ENCODE assay signal across 24 cellular contexts in the genomic region with DNA sequence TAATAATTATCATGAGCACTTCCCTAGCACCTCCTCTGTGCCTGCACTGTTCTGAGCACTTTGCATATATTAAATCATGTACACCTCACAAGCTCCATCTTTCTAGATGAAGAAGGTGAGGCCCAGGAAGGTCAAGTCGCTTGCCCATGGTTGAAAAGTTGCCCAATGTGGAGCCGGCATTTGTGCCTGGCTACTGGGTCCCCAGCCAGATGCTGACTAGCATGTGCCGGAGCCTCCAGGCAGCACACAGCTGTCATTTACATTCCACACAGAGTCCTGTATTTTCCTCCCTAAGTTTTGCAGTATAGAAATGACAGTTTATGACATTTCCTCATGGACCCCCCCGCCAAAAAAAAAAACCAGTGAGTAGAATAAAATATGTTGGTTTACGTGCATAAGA.
DNase-seq lines count a peak whose midpoint lies in the region; ATAC-seq and TF ChIP-seq lines count a peak whose summit lies in the region.
"Had no signal": no experiment of that assay in that cellular context is flagged by ENCODE, and none has a peak within 500 bp of the region (broad histone marks: within the 10 kb centered on the region; RNA-seq: fewer than 3 reads in every experiment).

No MANE protein-coding gene starts in this region.

- ATAC-seq in gastrocnemius medialis (peak in 1 of 2 donors; percentile 51), HG03135 (IDR thresholded peaks at IDR 0.05; ENCODE audit: unreplicated experiment) (no peak)
- ATAC-seq: HepG2, K562 had no signal

- intact Hi-C loops in gastrocnemius medialis (cut with DNase I; ENCODE audit: low total_unique reads) = no loop called here

- no peak overlapping the region for H3K23ac ChIP-seq in mesenchymal stem cell (ENCODE audit: low read length in 2 of 2)

- in situ Hi-C loops in gastrocnemius medialis (cut with MboI; ENCODE audit: low sequenced_read_pairs in 4 of 4) = no loop called here

- H3K9me2 ChIP-seq in MM.1S (replicated peaks; ENCODE audit: insufficient read depth, low read length) = no peaks in the 10 kb centered on the region

- no peaks in the 10 kb centered on the region for H3K79me2 ChIP-seq in MM.1S (ENCODE audit: low read length)

- H4K20me1 ChIP-seq in MM.1S (ENCODE audit: insufficient read depth, low read length) = no peaks in the 10 kb centered on the region

- peaks cover 67 to 89% of the 10 kb centered on the region in 2 experiments for H3K36me3 ChIP-seq in mesenchymal stem cell (ENCODE audit: control insufficient read depth in 1 of 2, insufficient read depth in 2 of 2, low read depth in 1 of 2, low read length in 2 of 2)
- peaks cover 0 to 33% of the 10 kb centered on the region in 2 donors for H3K36me3 ChIP-seq in gastrocnemius medialis
- H3K36me3 ChIP-seq in MM.1S (replicated peaks; ENCODE audit: insufficient read depth, low read length) = no peaks in the 10 kb centered on the region

- no peak overlapping the region for H2BK15ac ChIP-seq in mesenchymal stem cell (ENCODE audit: low read depth, poor library complexity, severe bottlenecking)

- peak overlapping the region; percentile 99 for H3K27ac ChIP-seq in VCaP
- no peak overlapping the region for H3K27ac ChIP-seq in mesenchymal stem cell (ENCODE audit: low read length, poor library complexity, severe bottlenecking)
- peak overlapping the region; percentile 67 to 94 (median 82) for H3K27ac ChIP-seq in gastrocnemius medialis
- H3K27ac ChIP-seq in MM.1S (ENCODE audit: low read length) = no peak overlapping the region
- H3K27ac ChIP-seq: HL-60, SJSA1 had no signal

- peak overlapping the region in 1 of 2 experiments; percentile 31 for H2BK12ac ChIP-seq in mesenchymal stem cell (ENCODE audit: low read length in 2 of 2)

- H3K9me3 ChIP-seq in mesenchymal stem cell (ENCODE audit: control insufficient read depth, low read length) = no peaks in the 10 kb centered on the region
- H3K9me3 ChIP-seq in gastrocnemius medialis = no peaks in the 10 kb centered on the region
- H3K9me3 ChIP-seq in MM.1S (replicated peaks; ENCODE audit: insufficient read depth, low read length) = no peaks in the 10 kb centered on the region
- H3K9me3 ChIP-seq: SJSA1 had no signal

- H3K4me2 ChIP-seq in mesenchymal stem cell (ENCODE audit: low read length, poor library complexity, severe bottlenecking) (no peak overlapping the region), MM.1S (ENCODE audit: low read depth, low read length) (no peak overlapping the region)

- H2BK5ac ChIP-seq in mesenchymal stem cell (ENCODE audit: low read depth, low read length, poor library complexity, severe bottlenecking) = no peak overlapping the region

- H2BK120ac ChIP-seq in mesenchymal stem cell (ENCODE audit: low read depth, low read length) = peak overlapping the region; percentile 35

- H3K14ac ChIP-seq in mesenchymal stem cell (ENCODE audit: low read length in 2 of 2) = no peak overlapping the region

- H3K27me3 ChIP-seq in mesenchymal stem cell (ENCODE audit: control insufficient read depth in 1 of 2, insufficient read depth in 1 of 2, low read length in 2 of 2) (no peaks in the 10 kb centered on the region), gastrocnemius medialis (no peaks in the 10 kb centered on the region), MM.1S (replicated peaks; ENCODE audit: insufficient read depth, low read length) (no peaks in the 10 kb centered on the region)
- H3K27me3 ChIP-seq: SJSA1 had no signal

- TF ChIP-seq CTCF in VCaP (conservative IDR thresholded peaks at IDR 0.05) (no peak), gastrocnemius medialis (IDR thresholded peaks at IDR 0.05 in 4 of 5, conservative IDR thresholded peaks at IDR 0.05 in 1 of 5) (no peak), MM.1S (IDR thresholded peaks at IDR 0.05; ENCODE audit: low read length) (no peak)

- no peaks in the 10 kb centered on the region for H3F3A ChIP-seq in MM.1S (ENCODE audit: insufficient read depth, low read length)

- H3K18ac ChIP-seq in mesenchymal stem cell (ENCODE audit: low read depth in 1 of 2, low read length in 2 of 2) = no peak overlapping the region

- H4K8ac ChIP-seq in mesenchymal stem cell (ENCODE audit: low read length) = no peak overlapping the region

- 98% methylated on average over 3 of the region's 5 CpGs for WGBS in mesenchymal stem cell

- peaks cover 46% of the 10 kb centered on the region for H3K79me1 ChIP-seq in mesenchymal stem cell (replicated peaks; ENCODE audit: low read length, poor library complexity, severe bottlenecking)

- H4K91ac ChIP-seq in mesenchymal stem cell (ENCODE audit: low read length) = no peak overlapping the region

- TF ChIP-seq POLR2A in gastrocnemius medialis (IDR thresholded peaks at IDR 0.05) = no peak

- H3K9ac ChIP-seq in mesenchymal stem cell (ENCODE audit: low read length) (no peak overlapping the region), MM.1S (ENCODE audit: low read length) (no peak overlapping the region)

- no peak overlapping the region for H3K4ac ChIP-seq in mesenchymal stem cell (ENCODE audit: low read depth in 1 of 2, low read length in 2 of 2)

- peaks cover 25% of the 10 kb centered on the region for H3K4me1 ChIP-seq in mesenchymal stem cell (ENCODE audit: control insufficient read depth, insufficient read depth, low read depth, low read length)
- peaks cover 48 to 65% of the 10 kb centered on the region in 2 donors for H3K4me1 ChIP-seq in gastrocnemius medialis
- no peaks in the 10 kb centered on the region for H3K4me1 ChIP-seq in MM.1S (ENCODE audit: low read length)

- DNase-seq in activated effector memory CD4-positive, alpha-beta T cell treated with anti-CD3 and anti-CD28 coated beads, Interleukin-2, amount 50 U/mL, for 16 hours = peak; percentile 28
- no peak for DNase-seq in activated effector memory CD4-positive, alpha-beta T cell treated with Interleukin-2 at 50 U/mL for 16 hours
- no peak for DNase-seq in mesenchymal stem cell
- DNase-seq in gastrocnemius medialis = peak in 1 of 2 donors; percentile 71
- DNase-seq in COLO829 (ENCODE audit: low spot score) = no peak
- DNase-seq in MM.1S = no peak
- DNase-seq: 8988T; AML-193; C1 segment of cervical spinal cord; CD8-positive, alpha-beta memory T cell; DMS79; H7; NCI-H1092; NCI-H1436; NCI-H187 treated with DMSO at 0.1 percent for 48 hours; NCI-H2107; NCI-H446 treated with DMSO at 0.1 percent for 48 hours; NCI-H526 treated with DMSO at 0.1 percent for 48 hours had no signal

- H3K4me3 ChIP-seq in mesenchymal stem cell (ENCODE audit: insufficient read depth in 1 of 2, low read depth in 1 of 2, low read length in 2 of 2) (no peak overlapping the region), gastrocnemius medialis (no peak overlapping the region), MM.1S (ENCODE audit: low read length) (no peak overlapping the region)
- H3K4me3 ChIP-seq: K562, SJSA1 had no signal

- H2AFZ ChIP-seq in mesenchymal stem cell (ENCODE audit: low read depth, low read length) = no peak overlapping the region
- no peak overlapping the region for H2AFZ ChIP-seq in MM.1S (ENCODE audit: low read length)

- H2AK5ac ChIP-seq in mesenchymal stem cell (ENCODE audit: low read length, severe bottlenecking) = no peak overlapping the region

Comparison
In these comparisons a context has a peak if more than half of its experiments do, and no peak if none do; other contexts are left out.
1. H3K27ac ChIP-seq: peak in VCaP (single experiment) and gastrocnemius medialis (4 of 4); none in mesenchymal stem cell (single experiment) and MM.1S (single experiment).